ENCODE assay signal across 8 cellular contexts in the genomic region with DNA sequence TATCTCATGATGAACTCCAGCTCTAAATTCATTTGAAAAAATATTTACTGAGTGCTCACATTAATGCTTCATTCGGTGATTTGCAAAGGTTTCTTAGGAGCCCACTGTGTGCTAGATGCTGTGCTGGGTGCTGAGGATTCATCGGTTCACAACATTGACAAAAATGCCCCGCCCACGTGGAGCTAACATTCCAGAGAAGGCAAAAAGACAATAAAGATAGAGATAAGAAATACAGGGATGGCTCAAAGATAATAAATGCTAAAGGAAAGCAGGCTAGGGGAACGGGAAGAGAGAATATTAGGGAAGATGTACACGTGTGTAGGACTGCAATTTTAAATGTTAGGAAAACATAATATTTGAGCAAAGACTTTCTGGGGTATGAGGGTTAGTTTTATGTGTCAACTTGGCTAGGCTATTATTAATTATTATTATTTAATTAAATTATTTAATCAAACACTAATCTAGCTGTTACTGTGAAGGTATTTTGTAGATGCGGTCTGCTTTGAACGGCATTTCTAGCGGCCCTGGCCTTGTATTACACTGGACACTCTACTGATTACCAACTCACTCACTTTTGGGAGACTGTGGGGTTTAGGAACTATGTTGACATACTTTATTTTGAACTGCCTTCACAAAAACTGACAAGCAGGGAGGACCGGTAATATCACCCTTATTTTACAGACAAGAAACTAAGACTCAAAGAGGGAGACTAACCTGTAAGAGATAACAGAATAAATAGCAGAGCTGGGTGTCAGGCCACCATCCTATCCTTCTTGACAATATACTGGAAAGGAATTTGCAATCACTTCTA.
DNase-seq lines count a peak whose midpoint lies in the region; FAIRE-seq and TF ChIP-seq lines count a peak whose summit lies in the region.

No MANE protein-coding gene starts in this region.

- intact Hi-C loops in lower leg skin (cut with DNase I; ENCODE audit: low total_unique reads) = loop anchor here (5.0 kb wide), 2 partner anchors 64 to 269 kb away; partner anchors contain the start of gene IRF2

- no peak for TF ChIP-seq POLR2A in suprapubic skin (IDR thresholded peaks at IDR 0.05)
- no peak for TF ChIP-seq POLR2A in lower leg skin (IDR thresholded peaks at IDR 0.05)

- H3K4me3 Mint-ChIP-seq in activated CD4-positive, alpha-beta T cell treated with anti-CD3 and anti-CD28 coated beads, Interleukin-2, amount 10 ng/mL, durations not matched to agents 7 days and 5 days = peak overlapping the region; percentile 91
- peak overlapping the region; percentile 94 for H3K4me3 Mint-ChIP-seq in activated naive CD8-positive, alpha-beta T cell

- H3K4me2 ChIP-seq in keratinocyte (ENCODE audit: control insufficient read depth, extremely low read depth, insufficient read depth, low read depth, low read length) = peak overlapping the region; percentile 94

- peaks cover 3% of the 10 kb centered on the region for H3K79me2 ChIP-seq in keratinocyte (ENCODE audit: control insufficient read depth, insufficient read depth, low read length)

- peaks cover 50% of the 10 kb centered on the region for H3K4me1 Mint-ChIP-seq in activated CD4-positive, alpha-beta T cell treated with anti-CD3 and anti-CD28 coated beads, Interleukin-2, amount 10 ng/mL, durations not matched to agents 7 days and 5 days
- H3K4me1 Mint-ChIP-seq in activated naive CD8-positive, alpha-beta T cell (ENCODE audit: low read depth) = peaks cover 55% of the 10 kb centered on the region

- H2AFZ ChIP-seq in keratinocyte (ENCODE audit: control insufficient read depth, low read length) = peak overlapping the region; percentile 95

- peak overlapping the region; percentile 96 for H3K27ac ChIP-seq in keratinocyte (ENCODE audit: control insufficient read depth, insufficient read depth, low read length)
- H3K27ac ChIP-seq in suprapubic skin = peak overlapping the region; percentile 97

- H4K20me1 ChIP-seq in keratinocyte (ENCODE audit: control insufficient read depth, extremely low read depth, insufficient read depth, low read length) = no peaks in the 10 kb centered on the region

- H3K9me1 ChIP-seq in keratinocyte (ENCODE audit: control insufficient read depth, extremely low read depth, insufficient read depth, low read length) = no peaks in the 10 kb centered on the region

- peaks cover 6% of the 10 kb centered on the region for H3K36me3 Mint-ChIP-seq in activated CD4-positive, alpha-beta T cell treated with anti-CD3 and anti-CD28 coated beads, Interleukin-2, amount 10 ng/mL, durations not matched to agents 7 days and 5 days (ENCODE audit: low read depth)
- H3K36me3 Mint-ChIP-seq in activated naive CD8-positive, alpha-beta T cell = no peaks in the 10 kb centered on the region

- CTCF ChIA-PET in activated CD4-positive, alpha-beta T cell treated with anti-CD3 and anti-CD28 coated beads, Interleukin-2, amount 10 ng/mL, durations not matched to agents 7 days and 5 days (lab: Charles Lee) = interaction anchor here (0.7 to 7.4 kb wide), 8 partner anchors 18 to 305 kb away, joined by 3 to 44 read pairs (median 4); no protein-coding TSS in a partner anchor

- H3K4me1 ChIP-seq in keratinocyte (ENCODE audit: control insufficient read depth, extremely low read depth, insufficient read depth, low read length) (peaks cover 4% of the 10 kb centered on the region), suprapubic skin (peaks cover 34% of the 10 kb centered on the region)

- POLR2A ChIA-PET in activated CD4-positive, alpha-beta T cell treated with anti-CD3 and anti-CD28 coated beads, Interleukin-2, amount 10 ng/mL, durations not matched to agents 7 days and 5 days (lab: Charles Lee) = interaction anchor here (0.5 to 0.9 kb wide), 4 partner anchors 22 to 272 kb away, joined by 3 to 8 read pairs (median 5); partner anchors contain the start of gene IRF2

- TF ChIP-seq CTCF in keratinocyte (optimal IDR thresholded peaks at IDR 0.05 in 1 of 3, IDR thresholded peaks at IDR 0.05 in 1 of 3, conservative IDR thresholded peaks at IDR 0.05 in 1 of 3; ENCODE audit: extremely low read depth in 1 of 3, insufficient read depth in 2 of 3, low read length in 3 of 3) (no peak), suprapubic skin (IDR thresholded peaks at IDR 0.05) (no peak), lower leg skin (IDR thresholded peaks at IDR 0.05) (no peak)

- 55% methylated on average over 10 of the region's 10 CpGs for WGBS in suprapubic skin
- WGBS in lower leg skin, 2 donors = 50 to 53% methylated on average over 10 of the region's 10 CpGs

- H3K9ac ChIP-seq in keratinocyte (ENCODE audit: control insufficient read depth, extremely low read depth, insufficient read depth, low read length) = peak overlapping the region; percentile 96

- H3K9me3 ChIP-seq in keratinocyte (ENCODE audit: control insufficient read depth, low read depth, low read length) (no peaks in the 10 kb centered on the region), suprapubic skin (no peaks in the 10 kb centered on the region)

- FAIRE-seq in keratinocyte (lab: Jason Lieb, UNC) = no peak

- H3K36me3 ChIP-seq in keratinocyte (ENCODE audit: control insufficient read depth in 2 of 2, extremely low read depth in 1 of 2, insufficient read depth in 2 of 2, low read length in 2 of 2) (no peaks in the 10 kb centered on the region), suprapubic skin (no peaks in the 10 kb centered on the region)

- peak overlapping the region; percentile 99 for H3K27ac Mint-ChIP-seq in activated CD4-positive, alpha-beta T cell treated with anti-CD3 and anti-CD28 coated beads, Interleukin-2, amount 10 ng/mL, durations not matched to agents 7 days and 5 days
- H3K27ac Mint-ChIP-seq in activated naive CD8-positive, alpha-beta T cell = peak overlapping the region; percentile 95

- no peaks in the 10 kb centered on the region for H3K27me3 Mint-ChIP-seq in activated CD4-positive, alpha-beta T cell treated with anti-CD3 and anti-CD28 coated beads, Interleukin-2, amount 10 ng/mL, durations not matched to agents 7 days and 5 days
- H3K27me3 Mint-ChIP-seq in activated naive CD8-positive, alpha-beta T cell = no peaks in the 10 kb centered on the region

- no peak for TF ChIP-seq EP300 in suprapubic skin (IDR thresholded peaks at IDR 0.05)

- dilution Hi-C loops in keratinocyte (cut with MboI; ENCODE audit: extremely low pct_ligation_motif_present, low sequenced_read_pairs) = no loop called here

- H3K4me3 ChIP-seq in keratinocyte (ENCODE audit: control insufficient read depth in 2 of 3, extremely low read depth in 1 of 3, insufficient read depth in 2 of 3, low read depth in 1 of 3, low read length in 3 of 3) (peak overlapping the region; percentile 55 to 100 (median 95)), suprapubic skin (peak overlapping the region; percentile 65), lower leg skin (ENCODE audit: low read depth, poor library complexity, severe bottlenecking) (no peak overlapping the region)

- DNase-seq in activated CD4-positive, alpha-beta T cell treated with anti-CD3 and anti-CD28 coated beads, Interleukin-2, amount 10 ng/mL, durations not matched to agents 7 days and 5 days = no peak
- DNase-seq in activated CD4-positive, alpha-beta T cell treated with anti-CD3 and anti-CD28 coated beads for 4 hours = no peak
- DNase-seq in keratinocyte (ENCODE audit: low read depth, low spot score) (no peak), suprapubic skin (ENCODE audit: low spot score in 2 of 2) (no peak), NCI-H345 treated with DMSO at 0.1 percent for 48 hours (lab: John Stamatoyannopoulos, UW; ENCODE audit: unreplicated experiment) (no peak), lower leg skin (ENCODE audit: low spot score in 2 of 2) (no peak), SK-N-DZ (ENCODE audit: low spot score) (no peak)

- H3K27me3 ChIP-seq in keratinocyte (ENCODE audit: control insufficient read depth, extremely low read depth, insufficient read depth, low read length) (no peaks in the 10 kb centered on the region), suprapubic skin (no peaks in the 10 kb centered on the region)

- H3K9me3 Mint-ChIP-seq in activated CD4-positive, alpha-beta T cell treated with anti-CD3 and anti-CD28 coated beads, Interleukin-2, amount 10 ng/mL, durations not matched to agents 7 days and 5 days = peaks cover 2% of the 10 kb centered on the region
- H3K9me3 Mint-ChIP-seq in activated naive CD8-positive, alpha-beta T cell (ENCODE audit: low read depth) = no peaks in the 10 kb centered on the region
